ENCODE assay signal across 8 cellular contexts in the genomic region with DNA sequence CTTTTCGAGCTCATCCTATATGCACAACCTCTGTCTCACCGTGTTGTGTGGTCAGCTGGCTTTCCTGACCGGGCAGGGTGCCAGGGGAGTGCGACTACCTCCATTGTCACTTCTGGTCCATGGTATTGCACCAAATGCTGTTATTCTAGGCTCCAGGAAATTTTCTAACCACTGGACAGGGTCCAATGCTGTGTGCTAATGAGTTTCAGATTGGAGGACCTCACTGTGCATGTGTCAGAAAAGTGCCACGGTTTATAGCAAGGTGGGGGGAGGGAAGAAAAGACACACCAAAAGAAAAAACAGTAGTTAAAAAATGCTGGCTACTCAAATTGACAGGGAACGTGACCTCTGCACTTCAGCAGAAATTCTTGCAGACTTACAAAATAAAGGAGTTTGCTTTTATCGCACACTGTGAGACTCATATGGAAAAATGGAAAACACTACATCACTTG.
DNase-seq lines count a peak whose midpoint lies in the region; ATAC-seq and TF ChIP-seq lines count a peak whose summit lies in the region.

No MANE protein-coding gene starts in this region.

- H3K27me3 Mint-ChIP-seq in brain = no peaks in the 10 kb centered on the region

- H2BK5ac ChIP-seq in mesenchymal stem cell (ENCODE audit: low read depth, low read length, poor library complexity, severe bottlenecking) = no peak overlapping the region
- no peak overlapping the region for H2BK5ac ChIP-seq in neuronal stem cell (ENCODE audit: low read length)

- H3K4me3 ChIP-seq in MG63 (no peak overlapping the region), mesenchymal stem cell (ENCODE audit: insufficient read depth in 1 of 2, low read depth in 1 of 2, low read length in 2 of 2) (peak overlapping the region in 1 of 2 experiments; percentile 36), neuronal stem cell (ENCODE audit: low read length in 2 of 2) (no peak overlapping the region)

- H3K18ac ChIP-seq in mesenchymal stem cell (ENCODE audit: low read depth in 1 of 2, low read length in 2 of 2) = peak overlapping the region in 1 of 2 experiments; percentile 72
- no peak overlapping the region for H3K18ac ChIP-seq in neuronal stem cell (ENCODE audit: low read length)

- H3K23ac ChIP-seq in mesenchymal stem cell (ENCODE audit: low read length in 2 of 2) = no peak overlapping the region
- H3K23ac ChIP-seq in neuronal stem cell (ENCODE audit: low read depth, low read length, poor library complexity) = no peak overlapping the region

- H2BK12ac ChIP-seq in mesenchymal stem cell (ENCODE audit: low read length in 2 of 2) = no peak overlapping the region
- no peak overlapping the region for H2BK12ac ChIP-seq in neuronal stem cell (ENCODE audit: low read length)

- H3K27me3 ChIP-seq in MG63 = no peaks in the 10 kb centered on the region
- H3K27me3 ChIP-seq in mesenchymal stem cell (ENCODE audit: control insufficient read depth in 1 of 2, insufficient read depth in 1 of 2, low read length in 2 of 2) = no peaks in the 10 kb centered on the region
- no peaks in the 10 kb centered on the region for H3K27me3 ChIP-seq in neuronal stem cell (ENCODE audit: control insufficient read depth in 3 of 3, insufficient read depth in 3 of 3, low read depth in 1 of 3, low read length in 3 of 3)

- no peaks in the 10 kb centered on the region for H3K9me3 Mint-ChIP-seq in brain

- peak overlapping the region in 3 of 5 experiments; percentile 24 to 46 (median 24) for H3K4me3 Mint-ChIP-seq in brain

- TF ChIP-seq CTCF in brain (conservative IDR thresholded peaks at IDR 0.05) = no peak

- H3K4me1 Mint-ChIP-seq in brain = peaks cover 64% of the 10 kb centered on the region

- H3K27ac ChIP-seq in mesenchymal stem cell (ENCODE audit: low read length, poor library complexity, severe bottlenecking) (peak overlapping the region; percentile 15), neuronal stem cell (replicated peaks; ENCODE audit: low read length) (no peak overlapping the region)

- H3K4me2 ChIP-seq in mesenchymal stem cell (ENCODE audit: low read length, poor library complexity, severe bottlenecking) = no peak overlapping the region
- H3K4me2 ChIP-seq in neuronal stem cell (ENCODE audit: insufficient read depth, low read length, poor library complexity, severe bottlenecking) = no peak overlapping the region

- H2AK5ac ChIP-seq in mesenchymal stem cell (ENCODE audit: low read length, severe bottlenecking) (no peak overlapping the region), neuronal stem cell (ENCODE audit: low read depth, low read length) (no peak overlapping the region)

- H3K36me3 ChIP-seq in MG63 = no peaks in the 10 kb centered on the region
- H3K36me3 ChIP-seq in mesenchymal stem cell (ENCODE audit: control insufficient read depth in 1 of 2, insufficient read depth in 2 of 2, low read depth in 1 of 2, low read length in 2 of 2) = no peaks in the 10 kb centered on the region
- H3K36me3 ChIP-seq in neuronal stem cell (replicated peaks in 1 of 2; ENCODE audit: control insufficient read depth in 2 of 2, insufficient read depth in 2 of 2, low read length in 2 of 2) = no peaks in the 10 kb centered on the region

- WGBS in mesenchymal stem cell = 21% methylated on average over 7 of the region's 7 CpGs
- WGBS in neuronal stem cell (ENCODE audit: extremely low coverage in 2 of 2, insufficient read length in 2 of 2, insufficient replicate concordance in 1 of 2), 2 donors = no CpG with 5 or more reads among the region's 7 CpGs

- H3K27ac Mint-ChIP-seq in brain = peak overlapping the region in 4 of 5 experiments; percentile 10 to 85 (median 78)

- H3K4ac ChIP-seq in mesenchymal stem cell (ENCODE audit: low read depth in 1 of 2, low read length in 2 of 2) (no peak overlapping the region), neuronal stem cell (ENCODE audit: low read length) (no peak overlapping the region)

- H4K91ac ChIP-seq in mesenchymal stem cell (ENCODE audit: low read length) (peak overlapping the region; percentile 4), neuronal stem cell (ENCODE audit: low read depth, low read length, poor library complexity) (no peak overlapping the region)

- peak overlapping the region; percentile 94 for H3K9ac ChIP-seq in mesenchymal stem cell (ENCODE audit: low read length)
- H3K9ac ChIP-seq in neuronal stem cell (ENCODE audit: low read depth, low read length, poor library complexity) = no peak overlapping the region

- peaks cover 12% of the 10 kb centered on the region for H3K4me1 ChIP-seq in mesenchymal stem cell (ENCODE audit: control insufficient read depth, insufficient read depth, low read depth, low read length)
- H3K4me1 ChIP-seq in neuronal stem cell (ENCODE audit: control insufficient read depth in 2 of 2, insufficient read depth in 1 of 2, low read depth in 1 of 2, low read length in 2 of 2) = peaks cover 7 to 38% of the 10 kb centered on the region in 2 donors

- H3K9me3 ChIP-seq in MG63 (no peaks in the 10 kb centered on the region), mesenchymal stem cell (ENCODE audit: control insufficient read depth, low read length) (no peaks in the 10 kb centered on the region), neuronal stem cell (replicated peaks in 1 of 2; ENCODE audit: control insufficient read depth in 2 of 2, insufficient read depth in 1 of 2, low read depth in 1 of 2, low read length in 2 of 2) (no peaks in the 10 kb centered on the region)

- H3K79me1 ChIP-seq in mesenchymal stem cell (replicated peaks; ENCODE audit: low read length, poor library complexity, severe bottlenecking) (peaks cover 28% of the 10 kb centered on the region), neuronal stem cell (ENCODE audit: low read depth, low read length) (no peaks in the 10 kb centered on the region)

- no peak for ATAC-seq in HG03378 (IDR thresholded peaks at IDR 0.05; ENCODE audit: unreplicated experiment)

- peak overlapping the region; percentile 19 for H4K8ac ChIP-seq in mesenchymal stem cell (ENCODE audit: low read length)
- no peak overlapping the region for H4K8ac ChIP-seq in neuronal stem cell (ENCODE audit: low read depth, low read length)

- H2AFZ ChIP-seq in mesenchymal stem cell (ENCODE audit: low read depth, low read length) (no peak overlapping the region), neuronal stem cell (ENCODE audit: low read length) (no peak overlapping the region)

- H3K36me3 Mint-ChIP-seq in brain = no peaks in the 10 kb centered on the region

- DNase-seq in AG08395 (ENCODE audit: low spot score) = peak; percentile 50
- peak; percentile 47 for DNase-seq in MG63
- peak; percentile 79 for DNase-seq in mesenchymal stem cell
- no peak for DNase-seq in neuronal stem cell (ENCODE audit: low spot score)
- DNase-seq in activated CD4-positive, alpha-beta T cell treated with anti-CD3 and anti-CD28 coated beads, Interleukin-2, amount 50 U/mL, for 1 hour = no peak
- no peak for DNase-seq in NCI-H526 treated with DMSO at 0.1 percent for 48 hours (lab: John Stamatoyannopoulos, UW)

- H2BK15ac ChIP-seq in mesenchymal stem cell (ENCODE audit: low read depth, poor library complexity, severe bottlenecking) (no peak overlapping the region), neuronal stem cell (ENCODE audit: low read length) (no peak overlapping the region)

- peak overlapping the region in 1 of 2 experiments; percentile 90 for H3K14ac ChIP-seq in mesenchymal stem cell (ENCODE audit: low read length in 2 of 2)
- no peak overlapping the region for H3K14ac ChIP-seq in neuronal stem cell (ENCODE audit: low read length)

- H2BK120ac ChIP-seq in mesenchymal stem cell (ENCODE audit: low read depth, low read length) (no peak overlapping the region), neuronal stem cell (ENCODE audit: low read depth, low read length) (no peak overlapping the region)

Comparison
In these comparisons a context has a peak if more than half of its experiments do, and no peak if none do; other contexts are left out.
1. DNase-seq: peak in AG08395 (single experiment), MG63 (single experiment) and mesenchymal stem cell (single experiment); none in neuronal stem cell (single experiment), activated CD4-positive, alpha-beta T cell treated with anti-CD3 and anti-CD28 coated beads, Interleukin-2, amount 50 U/mL, for 1 hour (single experiment) and NCI-H526 treated with DMSO at 0.1 percent for 48 hours (single experiment).